24 cellular contexts compared by ENCODE assay signal in the genomic region with DNA sequence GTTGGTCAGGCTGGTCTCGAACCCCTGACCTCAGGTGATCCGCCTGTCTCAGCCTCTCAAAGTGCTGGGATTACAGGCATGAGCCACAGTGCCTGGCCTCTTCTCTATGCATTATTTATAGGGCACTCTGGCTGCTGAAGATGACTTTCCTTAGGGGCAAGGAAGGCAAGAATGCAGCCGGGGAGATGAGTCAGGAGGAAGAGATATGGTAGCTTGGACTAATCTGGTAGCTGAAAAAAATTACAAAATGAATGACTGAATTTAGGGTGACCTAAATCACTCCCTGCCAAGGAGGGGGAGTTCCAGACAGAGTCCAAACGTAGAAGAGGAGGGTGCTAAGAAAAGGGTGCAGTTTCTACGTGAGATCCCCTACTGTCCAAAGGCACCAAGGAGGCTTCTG. TPM values are rescaled to one million over a fixed set of nuclear protein-coding genes. Genes with fewer than 3 reads are reported as not detected.
"Had no signal": no experiment of that assay in that cellular context is flagged by ENCODE, and none has a peak within 500 bp of the region (broad histone marks: within the 10 kb centered on the region; RNA-seq: fewer than 3 reads in every experiment).

No MANE protein-coding gene starts in this region.

- H3K9me3 Mint-ChIP-seq: activated naive CD4-positive, alpha-beta T cell treated with anti-CD3 and anti-CD28 coated beads, Interleukin-2, amount 10 ng/mL, durations not matched to agents 7 days and 5 days; activated naive CD8-positive, alpha-beta T cell treated with anti-CD3 and anti-CD28 coated beads, Interleukin-2, amount 10 ng/mL, durations not matched to agents 7 days and 5 days; mesothelial cell of epicardium; T-helper 2 cell treated with Interferon-gamma antibody and Interleukin-4, amounts not matched to agents 5 μg/mL and 100 μg/mL, for 36 hours had no signal

- H3K4me3 Mint-ChIP-seq: activated CD4-positive, alpha-beta T cell treated with anti-CD3 and anti-CD28 coated beads for 36 hours; activated naive CD4-positive, alpha-beta T cell treated with anti-CD3 and anti-CD28 coated beads, Interleukin-2, amount 10 ng/mL, durations not matched to agents 7 days and 5 days; activated naive CD8-positive, alpha-beta T cell treated with anti-CD3 and anti-CD28 coated beads, Interleukin-2, amount 10 ng/mL, durations not matched to agents 7 days and 5 days; mesothelial cell of epicardium; naive B cell; T-helper 2 cell treated with Interferon-gamma antibody and Interleukin-4, amounts not matched to agents 5 μg/mL and 100 μg/mL, for 36 hours had no signal

- H3K36me3 Mint-ChIP-seq: activated naive CD4-positive, alpha-beta T cell treated with anti-CD3 and anti-CD28 coated beads, Interleukin-2, amount 10 ng/mL, durations not matched to agents 7 days and 5 days; activated naive CD8-positive, alpha-beta T cell treated with anti-CD3 and anti-CD28 coated beads, Interleukin-2, amount 10 ng/mL, durations not matched to agents 7 days and 5 days; mesothelial cell of epicardium had no signal

- H3K4me1 Mint-ChIP-seq: mesothelial cell of epicardium had no signal

- H3K27ac Mint-ChIP-seq: activated CD4-positive, alpha-beta T cell treated with anti-CD3 and anti-CD28 coated beads for 36 hours; activated naive CD4-positive, alpha-beta T cell treated with anti-CD3 and anti-CD28 coated beads, Interleukin-2, amount 10 ng/mL, durations not matched to agents 7 days and 5 days; activated naive CD8-positive, alpha-beta T cell treated with anti-CD3 and anti-CD28 coated beads, Interleukin-2, amount 10 ng/mL, durations not matched to agents 7 days and 5 days; mesothelial cell of epicardium; T-helper 2 cell treated with Interferon-gamma antibody and Interleukin-4, amounts not matched to agents 5 μg/mL and 100 μg/mL, for 36 hours had no signal

- ATAC-seq: activated CD4-positive, alpha-beta T cell treated with anti-CD3 and anti-CD28 coated beads for 36 hours; pancreas; psoas muscle; upper lobe of right lung had no signal

- DNase-seq: activated CD4-positive, alpha-beta T cell treated with anti-CD3 and anti-CD28 coated beads for 36 hours; activated CD4-positive, CD25-positive, alpha-beta regulatory T cell; activated CD8-positive, alpha-beta memory T cell treated with anti-CD3 and anti-CD28 coated beads for 24 hours; activated effector memory CD4-positive, alpha-beta T cell treated with Interleukin-2 at 50 U/mL for 16 hours; activated naive CD4-positive, alpha-beta T cell treated with anti-CD3 and anti-CD28 coated beads, Interleukin-2, amount 10 ng/mL, durations not matched to agents 7 days and 5 days; activated naive CD8-positive, alpha-beta T cell treated with anti-CD3 and anti-CD28 coated beads, Interleukin-2, amount 10 ng/mL, durations not matched to agents 7 days and 5 days; amniotic stem cell; brain microvascular endothelial cell; caudate nucleus; head of caudate nucleus; hippocampal formation; naive B cell; psoas muscle; stimulated activated CD4-positive, alpha-beta T cell treated with anti-CD3 and anti-CD28 coated beads, Interleukin-15, amount 100 ng/mL, for 24 hours; stimulated activated CD4-positive, alpha-beta T cell treated with anti-CD3 and anti-CD28 coated beads, Interleukin-2, amount 100 ng/mL, for 24 hours; stimulated activated naive CD4-positive, alpha-beta T cell; tibial artery had no signal

RNA-seq across cellular contexts. Expression of gene RHCG, which starts 14.2 kb away (rescaled TPM):
- total RNA-seq: activated CD4-positive, alpha-beta T cell treated with anti-CD3 and anti-CD28 coated beads for 36 hours; activated naive CD8-positive, alpha-beta T cell treated with anti-CD3 and anti-CD28 coated beads, Interleukin-2, amount 10 ng/mL, durations not matched to agents 7 days and 5 days; endothelial cell of umbilical vein; fibroblast of villous mesenchyme; upper lobe of right lung had no signal
- polyA plus RNA-seq: endothelial cell of umbilical vein, fibroblast of lung had no signal
